In the genomic region with DNA sequence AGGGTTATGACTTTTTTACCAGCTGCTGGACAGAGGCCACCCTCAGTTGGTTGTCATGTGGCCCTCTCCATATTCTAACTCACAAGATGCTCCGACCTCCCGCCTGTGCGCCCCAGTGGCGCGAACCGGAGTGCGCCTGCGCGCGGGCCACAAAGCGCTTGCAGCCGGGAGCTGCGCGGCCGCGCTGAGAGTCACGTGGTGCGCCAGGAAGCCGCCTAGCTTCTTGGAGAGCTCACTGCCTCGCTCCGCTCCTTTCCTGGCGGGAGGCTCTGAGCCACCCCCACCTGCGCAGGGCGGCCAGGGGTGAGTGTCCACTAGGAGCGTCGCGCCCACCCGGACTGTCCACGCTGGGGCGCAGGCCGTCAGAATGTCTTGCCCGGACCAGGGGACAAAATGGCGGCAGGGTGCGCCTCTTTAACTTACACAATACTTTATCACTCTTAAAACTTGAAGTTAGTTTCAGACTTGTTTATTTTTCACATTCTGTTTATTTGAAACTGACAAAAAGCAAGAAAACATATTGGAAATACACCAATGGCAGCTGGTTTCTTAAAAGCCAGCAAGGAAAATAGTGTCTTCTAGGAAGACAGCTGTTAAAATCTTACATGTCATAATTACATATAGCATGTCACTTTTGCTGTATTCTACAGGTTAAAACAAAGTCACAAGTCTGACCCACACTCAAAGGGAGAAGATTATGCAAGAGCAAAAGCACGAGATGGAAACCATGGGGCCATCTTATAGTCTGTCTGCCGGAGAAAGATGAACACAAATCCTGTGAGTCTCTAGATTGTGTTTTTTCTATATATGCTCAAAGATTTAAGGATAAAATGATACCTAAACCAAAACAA, we compare ENCODE assay signal across 19 cellular contexts.
DNase-seq lines count a peak whose midpoint lies in the region; ATAC-seq and TF ChIP-seq lines count a peak whose summit lies in the region.
"Had no signal": no experiment of that assay in that cellular context is flagged by ENCODE, and none has a peak within 500 bp of the region (broad histone marks: within the 10 kb centered on the region; RNA-seq: fewer than 3 reads in every experiment).

No MANE protein-coding gene starts in this region.

- CTCF ChIA-PET in CD8-positive, alpha-beta memory T cell (lab: Charles Lee): no interaction called here

- no peaks in the 10 kb centered on the region for H4K20me1 ChIP-seq in GM23338 (replicated peaks; ENCODE audit: insufficient read depth)

- peaks cover 2 to 37% (median 14%) of the 10 kb centered on the region in 5 donors for H3K9me3 Mint-ChIP-seq in CD8-positive, alpha-beta memory T cell
- H3K9me3 Mint-ChIP-seq in GM23338: peaks cover 71% of the 10 kb centered on the region

- POLR2A ChIA-PET in CD8-positive, alpha-beta memory T cell (lab: Charles Lee): no interaction called here

- no peaks in the 10 kb centered on the region for H3K79me2 ChIP-seq in GM23338 (replicated peaks; ENCODE audit: insufficient read depth)

- H3K27me3 ChIP-seq in CD8-positive, alpha-beta memory T cell (ENCODE audit: insufficient read depth, low read length, poor library complexity, severe bottlenecking): no peaks in the 10 kb centered on the region
- no peaks in the 10 kb centered on the region for H3K27me3 ChIP-seq in GM23338 (ENCODE audit: insufficient read depth)

- no peak for TF ChIP-seq CTCF in GM23338 (conservative IDR thresholded peaks at IDR 0.05; ENCODE audit: low read depth in 2 of 2)
- TF ChIP-seq CTCF in fibroblast of pulmonary artery (IDR thresholded peaks at IDR 0.05; ENCODE audit: low read length, missing control alignments): no peak

- H3K4me1 Mint-ChIP-seq in CD8-positive, alpha-beta memory T cell: no peaks in the 10 kb centered on the region
- no peaks in the 10 kb centered on the region for H3K4me1 Mint-ChIP-seq in GM23338

- H3K36me3 ChIP-seq in CD8-positive, alpha-beta memory T cell (ENCODE audit: insufficient read depth, low read length): no peaks in the 10 kb centered on the region
- H3K36me3 ChIP-seq in GM23338 (ENCODE audit: insufficient read depth): no peaks in the 10 kb centered on the region

- H3K27me3 Mint-ChIP-seq in CD8-positive, alpha-beta memory T cell: peaks cover 0 to 3% of the 10 kb centered on the region in 2 donors
- peaks cover 4% of the 10 kb centered on the region for H3K27me3 Mint-ChIP-seq in GM23338 (ENCODE audit: insufficient read depth, low read depth, poor library complexity)

- H3K4me3 Mint-ChIP-seq in CD8-positive, alpha-beta memory T cell: peak overlapping the region in 1 of 7 donors; percentile 26
- no peak overlapping the region for H3K4me3 Mint-ChIP-seq in GM23338

- peak overlapping the region; percentile 0 for H3K27ac ChIP-seq in CD8-positive, alpha-beta memory T cell (ENCODE audit: low read depth, low read length)
- H3K27ac ChIP-seq in GM23338 (ENCODE audit: low read depth): no peak overlapping the region
- H3K27ac ChIP-seq: A549, SK-N-MC had no signal

- H3K4me1 ChIP-seq in CD8-positive, alpha-beta memory T cell (ENCODE audit: insufficient read depth, low read length): no peaks in the 10 kb centered on the region
- H3K4me1 ChIP-seq in GM23338 (ENCODE audit: insufficient read depth): no peaks in the 10 kb centered on the region
- H3K4me1 ChIP-seq: A549 had no signal

- no peaks in the 10 kb centered on the region for H3K9me3 ChIP-seq in CD8-positive, alpha-beta memory T cell (ENCODE audit: low read length)
- H3K9me3 ChIP-seq: A549 had no signal

- H3K4me2 ChIP-seq in GM23338: no peak overlapping the region
- H3K4me2 ChIP-seq: A549 had no signal

- DNase-seq in CD8-positive, alpha-beta memory T cell: no peak
- DNase-seq in GM23338 (ENCODE audit: low spot score): no peak
- DNase-seq in fibroblast of pulmonary artery (ENCODE audit: low read depth): peak; percentile 16
- DNase-seq in sciatic nerve (ENCODE audit: low spot score): no peak
- no peak for DNase-seq in NCI-H345 treated with DMSO at 0.1 percent for 48 hours (lab: John Stamatoyannopoulos, UW; ENCODE audit: unreplicated experiment)
- DNase-seq in SKM-1 (lab: John Stamatoyannopoulos, UW; ENCODE audit: unreplicated experiment): no peak
- DNase-seq: C1 segment of cervical spinal cord, HCEC 1CT, KG1, NCI-H1048, NCI-H1436 treated with DMSO at 0.1 percent for 48 hours, NCI-H2029 treated with DMSO at 0.1 percent for 48 hours, NCI-H2171 treated with DMSO at 0.1 percent for 48 hours, NCI-H510A treated with DMSO at 0.1 percent for 48 hours had no signal

- no peaks in the 10 kb centered on the region for H3K9me2 ChIP-seq in GM23338 (ENCODE audit: insufficient read depth)

- H3K27ac Mint-ChIP-seq in CD8-positive, alpha-beta memory T cell: no peak overlapping the region
- no peak overlapping the region for H3K27ac Mint-ChIP-seq in GM23338

- no peak for ATAC-seq in GM23338
- peak; percentile 26 for ATAC-seq in sciatic nerve
- no peak for ATAC-seq in HG02884 (IDR thresholded peaks at IDR 0.05; ENCODE audit: unreplicated experiment)
- ATAC-seq: A549, Panc1, Right ventricle myocardium inferior had no signal

- no peaks in the 10 kb centered on the region for H3F3A ChIP-seq in GM23338 (replicated peaks; ENCODE audit: low read depth)

- H2AFZ ChIP-seq in GM23338: peak overlapping the region; percentile 7; the same call in 1 of the 2 replicates

- intact Hi-C loops in sciatic nerve (cut with DNase I): no loop called here

- H3K36me3 Mint-ChIP-seq in CD8-positive, alpha-beta memory T cell: no peaks in the 10 kb centered on the region
- peaks cover 8% of the 10 kb centered on the region; the same call in 2 of the 3 replicates for H3K36me3 Mint-ChIP-seq in GM23338 (ENCODE audit: low read depth)

- no peak overlapping the region for H3K4me3 ChIP-seq in CD8-positive, alpha-beta memory T cell (ENCODE audit: low read length)
- no peak overlapping the region for H3K4me3 ChIP-seq in GM23338
- no peak overlapping the region for H3K4me3 ChIP-seq in fibroblast of pulmonary artery (replicated peaks; ENCODE audit: low read depth, low read length)
- H3K4me3 ChIP-seq: A549, SK-N-MC had no signal

TF ChIP-seq in GM23338, 12 proteins besides CTCF, POLR2A, EP300 and RAD21 (continues in another document):
- TF ChIP-seq, protein P1, sequence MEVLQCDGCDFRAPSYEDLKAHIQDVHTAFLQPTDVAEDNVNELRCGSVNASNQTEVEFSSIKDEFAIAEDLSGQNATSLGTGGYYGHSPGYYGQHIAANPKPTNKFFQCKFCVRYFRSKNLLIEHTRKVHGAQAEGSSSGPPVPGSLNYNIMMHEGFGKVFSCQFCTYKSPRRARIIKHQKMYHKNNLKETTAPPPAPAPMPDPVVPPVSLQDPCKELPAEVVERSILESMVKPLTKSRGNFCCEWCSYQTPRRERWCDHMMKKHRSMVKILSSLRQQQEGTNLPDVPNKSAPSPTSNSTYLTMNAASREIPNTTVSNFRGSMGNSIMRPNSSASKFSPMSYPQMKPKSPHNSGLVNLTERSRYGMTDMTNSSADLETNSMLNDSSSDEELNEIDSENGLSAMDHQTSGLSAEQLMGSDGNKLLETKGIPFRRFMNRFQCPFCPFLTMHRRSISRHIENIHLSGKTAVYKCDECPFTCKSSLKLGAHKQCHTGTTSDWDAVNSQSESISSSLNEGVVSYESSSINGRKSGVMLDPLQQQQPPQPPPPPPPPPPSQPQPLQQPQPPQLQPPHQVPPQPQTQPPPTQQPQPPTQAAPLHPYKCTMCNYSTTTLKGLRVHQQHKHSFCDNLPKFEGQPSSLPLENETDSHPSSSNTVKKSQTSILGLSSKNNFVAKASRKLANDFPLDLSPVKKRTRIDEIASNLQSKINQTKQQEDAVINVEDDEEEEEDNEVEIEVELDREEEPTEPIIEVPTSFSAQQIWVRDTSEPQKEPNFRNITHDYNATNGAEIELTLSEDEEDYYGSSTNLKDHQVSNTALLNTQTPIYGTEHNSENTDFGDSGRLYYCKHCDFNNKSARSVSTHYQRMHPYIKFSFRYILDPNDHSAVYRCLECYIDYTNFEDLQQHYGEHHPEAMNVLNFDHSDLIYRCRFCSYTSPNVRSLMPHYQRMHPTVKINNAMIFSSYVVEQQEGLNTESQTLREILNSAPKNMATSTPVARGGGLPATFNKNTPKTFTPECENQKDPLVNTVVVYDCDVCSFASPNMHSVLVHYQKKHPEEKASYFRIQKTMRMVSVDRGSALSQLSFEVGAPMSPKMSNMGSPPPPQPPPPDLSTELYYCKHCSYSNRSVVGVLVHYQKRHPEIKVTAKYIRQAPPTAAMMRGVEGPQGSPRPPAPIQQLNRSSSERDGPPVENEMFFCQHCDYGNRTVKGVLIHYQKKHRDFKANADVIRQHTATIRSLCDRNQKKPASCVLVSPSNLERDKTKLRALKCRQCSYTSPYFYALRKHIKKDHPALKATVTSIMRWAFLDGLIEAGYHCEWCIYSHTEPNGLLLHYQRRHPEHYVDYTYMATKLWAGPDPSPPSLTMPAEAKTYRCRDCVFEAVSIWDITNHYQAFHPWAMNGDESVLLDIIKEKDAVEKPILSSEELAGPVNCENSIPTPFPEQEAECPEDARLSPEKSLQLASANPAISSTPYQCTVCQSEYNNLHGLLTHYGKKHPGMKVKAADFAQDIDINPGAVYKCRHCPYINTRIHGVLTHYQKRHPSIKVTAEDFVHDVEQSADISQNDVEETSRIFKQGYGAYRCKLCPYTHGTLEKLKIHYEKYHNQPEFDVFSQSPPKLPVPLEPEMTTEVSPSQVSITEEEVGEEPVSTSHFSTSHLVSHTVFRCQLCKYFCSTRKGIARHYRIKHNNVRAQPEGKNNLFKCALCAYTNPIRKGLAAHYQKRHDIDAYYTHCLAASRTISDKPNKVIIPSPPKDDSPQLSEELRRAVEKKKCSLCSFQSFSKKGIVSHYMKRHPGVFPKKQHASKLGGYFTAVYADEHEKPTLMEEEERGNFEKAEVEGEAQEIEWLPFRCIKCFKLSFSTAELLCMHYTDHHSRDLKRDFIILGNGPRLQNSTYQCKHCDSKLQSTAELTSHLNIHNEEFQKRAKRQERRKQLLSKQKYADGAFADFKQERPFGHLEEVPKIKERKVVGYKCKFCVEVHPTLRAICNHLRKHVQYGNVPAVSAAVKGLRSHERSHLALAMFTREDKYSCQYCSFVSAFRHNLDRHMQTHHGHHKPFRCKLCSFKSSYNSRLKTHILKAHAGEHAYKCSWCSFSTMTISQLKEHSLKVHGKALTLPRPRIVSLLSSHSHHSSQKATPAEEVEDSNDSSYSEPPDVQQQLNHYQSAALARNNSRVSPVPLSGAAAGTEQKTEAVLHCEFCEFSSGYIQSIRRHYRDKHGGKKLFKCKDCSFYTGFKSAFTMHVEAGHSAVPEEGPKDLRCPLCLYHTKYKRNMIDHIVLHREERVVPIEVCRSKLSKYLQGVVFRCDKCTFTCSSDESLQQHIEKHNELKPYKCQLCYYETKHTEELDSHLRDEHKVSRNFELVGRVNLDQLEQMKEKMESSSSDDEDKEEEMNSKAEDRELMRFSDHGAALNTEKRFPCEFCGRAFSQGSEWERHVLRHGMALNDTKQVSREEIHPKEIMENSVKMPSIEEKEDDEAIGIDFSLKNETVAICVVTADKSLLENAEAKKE (CRISPR knock-in tag; IDR thresholded peaks at IDR 0.05): no peak
- TF ChIP-seq ZNF114 (CRISPR knock-in tag; IDR thresholded peaks at IDR 0.05): no peak
- TF ChIP-seq ZNF331 (CRISPR knock-in tag; IDR thresholded peaks at IDR 0.05; ENCODE audit: low read depth): no peak
- no peak for TF ChIP-seq NANOG (IDR thresholded peaks at IDR 0.05; ENCODE audit: borderline replicate concordance)
